16 cellular contexts compared by ENCODE assay signal in genomic region chr2:8568543-8569302, GRCh38.
DNase-seq lines count a peak whose midpoint lies in the region; ATAC-seq and TF ChIP-seq lines count a peak whose summit lies in the region.
"Had no signal": no experiment of that assay in that cellular context is flagged by ENCODE, and none has a peak within 500 bp of the region (broad histone marks: within the 10 kb centered on the region; RNA-seq: fewer than 3 reads in every experiment).

No MANE protein-coding gene starts in this region.

- H3K27me3 ChIP-seq in BLaER1 (no peaks in the 10 kb centered on the region), OCI-LY1 (ENCODE audit: insufficient read depth, low read length) (no peaks in the 10 kb centered on the region), parathyroid adenoma (ENCODE audit: control insufficient read depth, insufficient read depth, low read length) (no peaks in the 10 kb centered on the region), foreskin keratinocyte (no peaks in the 10 kb centered on the region), upper lobe of right lung (no peaks in the 10 kb centered on the region)

- no peak overlapping the region for H3K27ac Mint-ChIP-seq in activated T-helper 1 cell treated with anti-CD3 and anti-CD28 coated beads, Interleukin-12 subunit alpha, Interleukin-12 subunit beta, Interleukin-2, Interleukin-4 antibody, amounts not matched to agents 30 ng/mL and 10 ng/mL and 1 ng/mL, durations not matched to agents 14 hours and 24 hours and 36 hours

- H3K4me1 ChIP-seq in BLaER1 (peaks cover 68% of the 10 kb centered on the region), OCI-LY1 (ENCODE audit: insufficient read depth, low read length, severe bottlenecking) (peaks cover 83% of the 10 kb centered on the region), parathyroid adenoma (peaks cover 24% of the 10 kb centered on the region), foreskin keratinocyte (no peaks in the 10 kb centered on the region), upper lobe of right lung (no peaks in the 10 kb centered on the region)

- H3K4me3 Mint-ChIP-seq in activated T-helper 1 cell treated with anti-CD3 and anti-CD28 coated beads, Interleukin-12 subunit alpha, Interleukin-12 subunit beta, Interleukin-2, Interleukin-4 antibody, amounts not matched to agents 30 ng/mL and 10 ng/mL and 1 ng/mL, durations not matched to agents 14 hours and 24 hours and 36 hours, result no peak overlapping the region
- H3K4me3 Mint-ChIP-seq: IgD-negative memory B cell had no signal

- H3K4me2 ChIP-seq in BLaER1, result peak overlapping the region; percentile 97
- peak overlapping the region; percentile 6; the same call in 1 of the 2 replicates for H3K4me2 ChIP-seq in OCI-LY1 (ENCODE audit: low read length)
- H3K4me2 ChIP-seq in parathyroid adenoma (ENCODE audit: low read length), result no peak overlapping the region

- H3K36me3 Mint-ChIP-seq in activated T-helper 1 cell treated with anti-CD3 and anti-CD28 coated beads, Interleukin-12 subunit alpha, Interleukin-12 subunit beta, Interleukin-2, Interleukin-4 antibody, amounts not matched to agents 30 ng/mL and 10 ng/mL and 1 ng/mL, durations not matched to agents 14 hours and 24 hours and 36 hours (ENCODE audit: low read depth), result no peaks in the 10 kb centered on the region

- no peak overlapping the region for H3K27ac ChIP-seq in BLaER1
- H3K27ac ChIP-seq in OCI-LY1 (ENCODE audit: low read depth, low read length, poor library complexity, severe bottlenecking), result peak overlapping the region; percentile 75
- H3K27ac ChIP-seq in parathyroid adenoma, result peak overlapping the region; percentile 9
- H3K27ac ChIP-seq in foreskin keratinocyte, result no peak overlapping the region
- H3K27ac ChIP-seq in upper lobe of right lung, result no peak overlapping the region
- H3K27ac ChIP-seq: HL-60 had no signal

- H3K4me3 ChIP-seq in BLaER1, result no peak overlapping the region
- H3K4me3 ChIP-seq in OCI-LY1 (ENCODE audit: low read depth, low read length, poor library complexity, severe bottlenecking), result no peak overlapping the region
- no peak overlapping the region for H3K4me3 ChIP-seq in parathyroid adenoma (ENCODE audit: low read depth, low read length)
- no peak overlapping the region for H3K4me3 ChIP-seq in upper lobe of right lung

- H3K9me3 Mint-ChIP-seq in activated T-helper 1 cell treated with anti-CD3 and anti-CD28 coated beads, Interleukin-12 subunit alpha, Interleukin-12 subunit beta, Interleukin-2, Interleukin-4 antibody, amounts not matched to agents 30 ng/mL and 10 ng/mL and 1 ng/mL, durations not matched to agents 14 hours and 24 hours and 36 hours, result no peaks in the 10 kb centered on the region
- H3K9me3 Mint-ChIP-seq: IgD-negative memory B cell had no signal

- H3K4me1 Mint-ChIP-seq in activated T-helper 1 cell treated with anti-CD3 and anti-CD28 coated beads, Interleukin-12 subunit alpha, Interleukin-12 subunit beta, Interleukin-2, Interleukin-4 antibody, amounts not matched to agents 30 ng/mL and 10 ng/mL and 1 ng/mL, durations not matched to agents 14 hours and 24 hours and 36 hours (ENCODE audit: low read depth), result no peaks in the 10 kb centered on the region

- no peaks in the 10 kb centered on the region for H3K36me3 ChIP-seq in BLaER1
- H3K36me3 ChIP-seq in OCI-LY1 (ENCODE audit: insufficient read depth, low read length), result peaks cover 57% of the 10 kb centered on the region
- no peaks in the 10 kb centered on the region for H3K36me3 ChIP-seq in parathyroid adenoma (ENCODE audit: control insufficient read depth, insufficient read depth, low read length)
- H3K36me3 ChIP-seq in upper lobe of right lung, result no peaks in the 10 kb centered on the region

- peaks cover 6% of the 10 kb centered on the region for H3K27me3 Mint-ChIP-seq in activated T-helper 1 cell treated with anti-CD3 and anti-CD28 coated beads, Interleukin-12 subunit alpha, Interleukin-12 subunit beta, Interleukin-2, Interleukin-4 antibody, amounts not matched to agents 30 ng/mL and 10 ng/mL and 1 ng/mL, durations not matched to agents 14 hours and 24 hours and 36 hours (ENCODE audit: insufficient read depth)

- ATAC-seq in foreskin keratinocyte, result no peak
- ATAC-seq in upper lobe of right lung, result no peak

- no peaks in the 10 kb centered on the region for H3K79me2 ChIP-seq in OCI-LY1 (ENCODE audit: insufficient read depth, low read length)
- H3K79me2 ChIP-seq in parathyroid adenoma, result peaks cover 15% of the 10 kb centered on the region

- H3K9ac ChIP-seq in BLaER1 (no peak overlapping the region), OCI-LY1 (ENCODE audit: low read length) (no peak overlapping the region; the same call in 1 of the 2 replicates), parathyroid adenoma (no peak overlapping the region)

- H2AFZ ChIP-seq in OCI-LY1 (ENCODE audit: low read length) (no peak overlapping the region), parathyroid adenoma (no peak overlapping the region)

- DNase-seq in fibroblast of gingiva (ENCODE audit: low read depth), result peak; percentile 22
- no peak for DNase-seq in activated CD4-positive, CD25-positive, alpha-beta regulatory T cell treated with anti-CD3 and anti-CD28 coated beads, Interleukin-2, amount 50 U/mL, for 72 hours
- DNase-seq in activated T-helper 1 cell treated with anti-CD3 and anti-CD28 coated beads, Interleukin-12 subunit alpha, Interleukin-12 subunit beta, Interleukin-2, Interleukin-4 antibody, amounts not matched to agents 30 ng/mL and 10 ng/mL and 1 ng/mL, durations not matched to agents 14 hours and 24 hours and 36 hours (ENCODE audit: low spot score), result no peak
- DNase-seq in foreskin keratinocyte, result no peak
- no peak for DNase-seq in upper lobe of right lung
- DNase-seq: DMS79; Karpas-422; NCI-H1048; NCI-H1436 treated with DMSO at 0.1 percent for 48 hours; NK-92 treated with Interleukin-12 subunit alpha and Interleukin-12 subunit beta, amount 100 ng/mL, for 24 hours; Right ventricle myocardium superior had no signal

- no peak for TF ChIP-seq CTCF in OCI-LY1 (IDR thresholded peaks at IDR 0.05; ENCODE audit: low read length)
- no peak for TF ChIP-seq CTCF in parathyroid adenoma (IDR thresholded peaks at IDR 0.05)
- TF ChIP-seq CTCF in foreskin keratinocyte (conservative IDR thresholded peaks at IDR 0.05), result no peak
- no peak for TF ChIP-seq CTCF in upper lobe of right lung (IDR thresholded peaks at IDR 0.05)

- H4K20me1 ChIP-seq in BLaER1, result no peaks in the 10 kb centered on the region
- H4K20me1 ChIP-seq in OCI-LY1 (ENCODE audit: insufficient read depth, low read length), result no peaks in the 10 kb centered on the region

- H3F3A ChIP-seq in OCI-LY1 (ENCODE audit: insufficient read depth, low read length), result no peaks in the 10 kb centered on the region

- intact Hi-C loops in activated T-helper 1 cell treated with anti-CD3 and anti-CD28 coated beads, Interleukin-12 subunit alpha, Interleukin-12 subunit beta, Interleukin-2, Interleukin-4 antibody, amounts not matched to agents 30 ng/mL and 10 ng/mL and 1 ng/mL, durations not matched to agents 14 hours and 24 hours and 36 hours (cut with micrococcal nuclease), result no loop called here
- intact Hi-C loops in upper lobe of right lung (cut with DNase I), result no loop called here

- H3K9me3 ChIP-seq in BLaER1, result no peaks in the 10 kb centered on the region
- no peaks in the 10 kb centered on the region for H3K9me3 ChIP-seq in OCI-LY1 (ENCODE audit: low read length)
- no peaks in the 10 kb centered on the region for H3K9me3 ChIP-seq in parathyroid adenoma (ENCODE audit: control insufficient read depth, low read length)
- no peaks in the 10 kb centered on the region for H3K9me3 ChIP-seq in upper lobe of right lung

- H3K9me2 ChIP-seq in OCI-LY1 (ENCODE audit: low read depth, low read length), result no peaks in the 10 kb centered on the region

Comparison
In these comparisons a context has a peak if more than half of its experiments do, and no peak if none do; other contexts are left out.
1. H3K27ac ChIP-seq: peak in OCI-LY1 (single experiment) and parathyroid adenoma (single experiment); none in BLaER1 (single experiment), foreskin keratinocyte (single experiment) and upper lobe of right lung (single experiment).